Comparison of ENCODE assay signal across 16 cellular contexts in the genomic region with DNA sequence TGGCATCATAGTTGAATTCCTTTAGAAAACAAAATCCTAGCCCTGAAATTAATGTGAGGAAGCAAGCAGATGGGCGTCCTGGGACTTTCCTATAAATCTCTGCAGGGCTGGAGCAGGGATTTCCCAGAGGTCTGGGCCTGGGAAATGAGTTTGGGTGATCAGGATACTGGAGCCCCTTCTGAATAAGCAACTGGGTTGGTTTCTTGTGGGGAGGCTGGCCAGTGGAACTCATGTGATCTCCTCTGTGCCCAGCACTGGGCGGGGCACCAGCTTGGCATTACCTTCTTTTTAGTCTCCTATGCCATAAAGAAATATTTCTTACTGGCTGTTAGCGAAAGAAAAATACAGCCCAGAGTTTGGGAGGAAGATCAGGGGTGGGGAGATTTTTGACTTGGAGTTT. TPM values are rescaled to one million over a fixed set of nuclear protein-coding genes. Genes with fewer than 3 reads are reported as not detected.
A peak's percentile ranks its signal among the peaks of the same experiment; 100 is the strongest.
DNase-seq lines count a peak whose midpoint lies in the region; ATAC-seq and TF ChIP-seq lines count a peak whose summit lies in the region.
"Had no signal": no experiment of that assay in that cellular context is flagged by ENCODE, and none has a peak within 500 bp of the region (broad histone marks: within the 10 kb centered on the region; RNA-seq: fewer than 3 reads in every experiment).

No MANE protein-coding gene starts in this region.

- CTCF ChIA-PET in CD4-positive, alpha-beta T cell (lab: Charles Lee), result no interaction called here
- CTCF ChIA-PET in RWPE1 (lab: Yijun Ruan, JAX), result interaction anchor here (1.2 to 2.4 kb wide), 3 partner anchors 105 to 327 kb away, joined by 3 to 7 read pairs (median 3); no protein-coding TSS in a partner anchor

- peaks cover 75% of the 10 kb centered on the region for H3K27me3 Mint-ChIP-seq in CD4-positive, alpha-beta T cell
- peaks cover 40 to 45% of the 10 kb centered on the region in 2 donors for H3K27me3 Mint-ChIP-seq in natural killer cell treated with Interleukin-12 subunit alpha and Interleukin-12 subunit beta and Interleukin-15 and Interleukin-18, amount 100 ng/mL, for 72 hours

- H3K36me3 Mint-ChIP-seq in CD4-positive, alpha-beta T cell (ENCODE audit: low read depth), result no peaks in the 10 kb centered on the region
- H3K36me3 Mint-ChIP-seq in natural killer cell treated with Interleukin-12 subunit alpha and Interleukin-12 subunit beta and Interleukin-15 and Interleukin-18, amount 100 ng/mL, for 72 hours, result no peaks in the 10 kb centered on the region

- intact Hi-C loops in CD4-positive, alpha-beta T cell (cut with DNase I, micrococcal nuclease), result no loop called here

- ATAC-seq in CD4-positive, alpha-beta T cell (ENCODE audit: poor library complexity), result no peak
- ATAC-seq in natural killer cell treated with Interleukin-12 subunit alpha and Interleukin-12 subunit beta and Interleukin-15 and Interleukin-18, amount 100 ng/mL, for 72 hours, result no peak
- ATAC-seq in HG03280 (IDR thresholded peaks at IDR 0.05; ENCODE audit: unreplicated experiment), result no peak
- ATAC-seq in GM21737 (IDR thresholded peaks at IDR 0.05; ENCODE audit: unreplicated experiment), result no peak
- ATAC-seq: activated CD8-positive, alpha-beta T cell treated with anti-CD3 and anti-CD28 coated beads for 36 hours; activated naive CD4-positive, alpha-beta T cell treated with anti-CD3 and anti-CD28 coated beads, Interleukin-2, amount 50 U/mL, for 72 hours; right lobe of liver; T-helper 17 cell had no signal

- H3K27ac Mint-ChIP-seq in CD4-positive, alpha-beta T cell, result no peak overlapping the region
- H3K27ac Mint-ChIP-seq in natural killer cell treated with Interleukin-12 subunit alpha and Interleukin-12 subunit beta and Interleukin-15 and Interleukin-18, amount 100 ng/mL, for 72 hours, result no peak overlapping the region
- H3K27ac Mint-ChIP-seq: activated CD8-positive, alpha-beta T cell treated with anti-CD3 and anti-CD28 coated beads for 36 hours; activated naive CD4-positive, alpha-beta T cell treated with anti-CD3 and anti-CD28 coated beads, Interleukin-2, amount 50 U/mL, for 72 hours; B cell; T-helper 17 cell had no signal

- H3K27ac ChIP-seq in CD4-positive, alpha-beta T cell (ENCODE audit: low read depth, low read length), result no peak overlapping the region
- H3K27ac ChIP-seq in RWPE1, result peak overlapping the region; percentile 88

- peaks cover 43% of the 10 kb centered on the region for H3K27me3 ChIP-seq in CD4-positive, alpha-beta T cell (ENCODE audit: control insufficient read depth, insufficient read depth, low read length)
- H3K27me3 ChIP-seq: right lobe of liver had no signal

- no peak for DNase-seq in CD4-positive, alpha-beta T cell
- peak; percentile 59 for DNase-seq in RWPE1 (ENCODE audit: low spot score)
- DNase-seq in fibroblast of villous mesenchyme (ENCODE audit: low read depth), result no peak
- no peak for DNase-seq in natural killer cell treated with Interleukin-12 subunit alpha and Interleukin-12 subunit beta and Interleukin-15 and Interleukin-18, amount 100 ng/mL, for 72 hours (ENCODE audit: low spot score)
- no peak for DNase-seq in stimulated activated CD8-positive, alpha-beta memory T cell treated with anti-CD3 and anti-CD28 coated beads, Interleukin-4, amount 100 ng/mL, for 48 hours
- no peak for DNase-seq in GM10266 (ENCODE audit: extremely low spot score)
- DNase-seq: activated CD8-positive, alpha-beta T cell treated with anti-CD3 and anti-CD28 coated beads for 36 hours; head of caudate nucleus; NCI-H187; NK-92 treated with Interleukin-12 subunit alpha and Interleukin-12 subunit beta, amount 100 ng/mL, for 24 hours; right lobe of liver; T-helper 17 cell had no signal

- H3K4me1 Mint-ChIP-seq in CD4-positive, alpha-beta T cell (ENCODE audit: low read depth), result peaks cover 8% of the 10 kb centered on the region
- H3K4me1 Mint-ChIP-seq in natural killer cell treated with Interleukin-12 subunit alpha and Interleukin-12 subunit beta and Interleukin-15 and Interleukin-18, amount 100 ng/mL, for 72 hours (ENCODE audit: low read depth in 2 of 2), result peaks cover 5 to 6% of the 10 kb centered on the region in 2 donors

- no peaks in the 10 kb centered on the region for H3K9me3 ChIP-seq in CD4-positive, alpha-beta T cell (ENCODE audit: control insufficient read depth, low read length)
- H3K9me3 ChIP-seq: right lobe of liver had no signal

- POLR2A ChIA-PET in CD4-positive, alpha-beta T cell (lab: Charles Lee), result no interaction called here
- POLR2A ChIA-PET in RWPE1 (lab: Yijun Ruan, JAX; ENCODE audit: low non-redundant PET), result no interaction called here

- TF ChIP-seq CTCF in CD4-positive, alpha-beta T cell (IDR thresholded peaks at IDR 0.05), result no peak
- TF ChIP-seq CTCF in RWPE1 (conservative IDR thresholded peaks at IDR 0.05; ENCODE audit: low read depth), result no peak
- TF ChIP-seq CTCF in fibroblast of villous mesenchyme (IDR thresholded peaks at IDR 0.05; ENCODE audit: insufficient read depth, low read depth, low read length), result no peak
- TF ChIP-seq CTCF in GM10266 (IDR thresholded peaks at IDR 0.05; ENCODE audit: control insufficient read depth, insufficient read depth, low read depth, missing control alignments), result no peak

- H3K9me3 Mint-ChIP-seq in CD4-positive, alpha-beta T cell, result no peaks in the 10 kb centered on the region
- no peaks in the 10 kb centered on the region for H3K9me3 Mint-ChIP-seq in natural killer cell treated with Interleukin-12 subunit alpha and Interleukin-12 subunit beta and Interleukin-15 and Interleukin-18, amount 100 ng/mL, for 72 hours
- H3K9me3 Mint-ChIP-seq: activated CD8-positive, alpha-beta T cell treated with anti-CD3 and anti-CD28 coated beads for 36 hours; activated naive CD4-positive, alpha-beta T cell treated with anti-CD3 and anti-CD28 coated beads, Interleukin-2, amount 50 U/mL, for 72 hours had no signal

- peak overlapping the region; percentile 40 for H3K4me3 Mint-ChIP-seq in CD4-positive, alpha-beta T cell
- peak overlapping the region; percentile 63 for H3K4me3 Mint-ChIP-seq in natural killer cell treated with Interleukin-12 subunit alpha and Interleukin-12 subunit beta and Interleukin-15 and Interleukin-18, amount 100 ng/mL, for 72 hours

- H3K4me3 ChIP-seq in fibroblast of villous mesenchyme (ENCODE audit: low read depth, low read length), result peak overlapping the region; percentile 75

RNA-seq across cellular contexts. Expression of a gene that starts 1.7 kb away (rescaled TPM):
- total RNA-seq in CD4-positive, alpha-beta T cell, result not detected
- total RNA-seq in fibroblast of villous mesenchyme, result 60.2 and 76.4 TPM in 2 replicates
- not detected for total RNA-seq in natural killer cell treated with Interleukin-12 subunit alpha and Interleukin-12 subunit beta and Interleukin-15 and Interleukin-18, amount 100 ng/mL, for 72 hours
- total RNA-seq: activated CD8-positive, alpha-beta T cell treated with anti-CD3 and anti-CD28 coated beads for 36 hours; activated naive CD4-positive, alpha-beta T cell treated with anti-CD3 and anti-CD28 coated beads, Interleukin-2, amount 50 U/mL, for 72 hours; B cell; T-helper 17 cell had no signal

Comparison
In these comparisons a context has a peak if more than half of its experiments do, and no peak if none do; other contexts are left out.
1. RNA of a gene that starts 1.7 kb away (total RNA-seq): 60.2 to 76.4 TPM in fibroblast of villous mesenchyme; not detected in CD4-positive, alpha-beta T cell and not detected in natural killer cell treated with Interleukin-12 subunit alpha and Interleukin-12 subunit beta and Interleukin-15 and Interleukin-18, amount 100 ng/mL, for 72 hours; every median in the first group is over 10 times any median in the second.